In the genomic region with DNA sequence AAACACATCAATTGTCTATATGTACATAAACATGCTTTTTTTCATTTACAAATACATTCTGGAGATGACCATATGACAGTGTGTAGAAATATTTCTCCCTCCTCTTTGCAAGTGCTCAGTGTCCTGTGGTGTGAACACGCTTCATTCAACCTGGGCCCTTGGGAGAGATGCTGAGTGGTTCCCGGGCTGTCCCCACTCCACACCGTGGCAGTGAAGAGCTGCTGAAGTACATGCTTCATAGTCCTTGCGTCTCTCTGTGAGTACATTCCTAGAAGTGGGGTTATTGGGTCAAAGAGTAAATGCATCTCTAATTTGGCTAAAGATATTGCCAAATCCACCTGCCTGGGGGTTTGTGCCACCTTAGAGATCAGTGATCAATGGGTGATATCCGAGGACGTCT, we compare ENCODE assay signal across 19 cellular contexts. TPM values are rescaled to one million over a fixed set of nuclear protein-coding genes. Genes with fewer than 3 reads are reported as not detected.
DNase-seq lines count a peak whose midpoint lies in the region; ATAC-seq and TF ChIP-seq lines count a peak whose summit lies in the region.
"Had no signal": no experiment of that assay in that cellular context is flagged by ENCODE, and none has a peak within 500 bp of the region (broad histone marks: within the 10 kb centered on the region; RNA-seq: fewer than 3 reads in every experiment).

No MANE protein-coding gene starts in this region.

- H3K4me1 ChIP-seq in endodermal cell (ENCODE audit: control insufficient read depth, insufficient read depth, low read length) = no peaks in the 10 kb centered on the region
- H3K4me1 ChIP-seq in HAP-1 = no peaks in the 10 kb centered on the region

- H3K27me3 ChIP-seq in endodermal cell (ENCODE audit: control insufficient read depth, insufficient read depth, low read length, poor library complexity, severe bottlenecking) = no peaks in the 10 kb centered on the region
- H3K27me3 ChIP-seq in HAP-1 (ENCODE audit: low read depth) = no peaks in the 10 kb centered on the region

- H3K36me3 ChIP-seq in endodermal cell (ENCODE audit: control insufficient read depth, insufficient read depth, low read length) = no peaks in the 10 kb centered on the region
- no peaks in the 10 kb centered on the region for H3K36me3 ChIP-seq in HAP-1 (replicated peaks)

- H3K4me1 Mint-ChIP-seq in activated naive CD4-positive, alpha-beta T cell treated with anti-CD3 and anti-CD28 coated beads, Interleukin-2, amount 50 U/mL, for 24 hours = peaks cover 24% of the 10 kb centered on the region
- H3K4me1 Mint-ChIP-seq in endodermal cell = no peaks in the 10 kb centered on the region

- H3K9ac ChIP-seq in endodermal cell (ENCODE audit: extremely low read depth, low read length, poor library complexity, severe bottlenecking) = no peak overlapping the region

- peaks cover 5% of the 10 kb centered on the region for H3K36me3 Mint-ChIP-seq in activated naive CD4-positive, alpha-beta T cell treated with anti-CD3 and anti-CD28 coated beads, Interleukin-2, amount 50 U/mL, for 24 hours
- peaks cover 0 to 14% of the 10 kb centered on the region in 2 donors for H3K36me3 Mint-ChIP-seq in activated naive CD4-positive, alpha-beta T cell treated with anti-CD3 and anti-CD28 coated beads, Interleukin-2, amount 50 U/mL, for 72 hours
- peaks cover 2% of the 10 kb centered on the region for H3K36me3 Mint-ChIP-seq in endodermal cell (ENCODE audit: low read depth)

- TF ChIP-seq CTCF in endodermal cell (conservative IDR thresholded peaks at IDR 0.05) = no peak

- H3K27ac ChIP-seq in endodermal cell (ENCODE audit: low read depth, low read length) = no peak overlapping the region

- no peak for ATAC-seq in activated naive CD4-positive, alpha-beta T cell treated with anti-CD3 and anti-CD28 coated beads, Interleukin-2, amount 50 U/mL, for 72 hours
- ATAC-seq: Panc1 had no signal

- no peak overlapping the region for H3K4me3 ChIP-seq in endodermal cell (ENCODE audit: low read length)
- H3K4me3 ChIP-seq in HAP-1 = no peak overlapping the region

- no peak overlapping the region for H3K4me3 Mint-ChIP-seq in activated naive CD4-positive, alpha-beta T cell treated with anti-CD3 and anti-CD28 coated beads, Interleukin-2, amount 50 U/mL, for 24 hours
- H3K4me3 Mint-ChIP-seq in endodermal cell = no peak overlapping the region
- H3K4me3 Mint-ChIP-seq: CD4-positive, alpha-beta T cell had no signal

- no peak for DNase-seq in activated naive CD4-positive, alpha-beta T cell treated with anti-CD3 and anti-CD28 coated beads, Interleukin-2, amount 50 U/mL, for 72 hours (ENCODE audit: low spot score in 2 of 2)
- peak; percentile 0 for DNase-seq in NCI-H187 treated with DMSO at 0.1 percent for 48 hours (lab: John Stamatoyannopoulos, UW)
- peak; percentile 1 for DNase-seq in endodermal cell
- peak; percentile 25 for DNase-seq in posterior vena cava (ENCODE audit: low spot score)
- no peak for DNase-seq in NCI-H2029 (lab: John Stamatoyannopoulos, UW)
- no peak for DNase-seq in C1 segment of cervical spinal cord (lab: John Stamatoyannopoulos, UW)
- no peak for DNase-seq in HAP-1 (ENCODE audit: low spot score in 2 of 2)
- DNase-seq: Calu3, NCI-H1048, NCI-H1436 treated with DMSO at 0.1 percent for 48 hours, NCI-H2081 treated with DMSO at 0.1 percent for 48 hours, NCI-H2227 treated with DMSO at 0.1 percent for 48 hours, NCI-H524, SHP77 had no signal

- peaks cover 37% of the 10 kb centered on the region for H3K9me3 ChIP-seq in endodermal cell (ENCODE audit: control insufficient read depth, low read length)
- no peaks in the 10 kb centered on the region for H3K9me3 ChIP-seq in HAP-1

- H3K9me3 Mint-ChIP-seq in activated naive CD4-positive, alpha-beta T cell treated with anti-CD3 and anti-CD28 coated beads, Interleukin-2, amount 50 U/mL, for 24 hours = no peaks in the 10 kb centered on the region
- peaks cover 4 to 12% of the 10 kb centered on the region in 2 donors for H3K9me3 Mint-ChIP-seq in activated naive CD4-positive, alpha-beta T cell treated with anti-CD3 and anti-CD28 coated beads, Interleukin-2, amount 50 U/mL, for 72 hours
- peaks cover 39% of the 10 kb centered on the region for H3K9me3 Mint-ChIP-seq in endodermal cell
- H3K9me3 Mint-ChIP-seq: CD4-positive, alpha-beta T cell had no signal

- in situ Hi-C loops in HAP-1 (cut with MboI; ENCODE audit: low sequenced_read_pairs) = no loop called here

- peak overlapping the region; percentile 35 for H3K27ac Mint-ChIP-seq in activated naive CD4-positive, alpha-beta T cell treated with anti-CD3 and anti-CD28 coated beads, Interleukin-2, amount 50 U/mL, for 24 hours
- no peak overlapping the region for H3K27ac Mint-ChIP-seq in activated naive CD4-positive, alpha-beta T cell treated with anti-CD3 and anti-CD28 coated beads, Interleukin-2, amount 50 U/mL, for 72 hours
- no peak overlapping the region for H3K27ac Mint-ChIP-seq in endodermal cell
- H3K27ac Mint-ChIP-seq: CD4-positive, alpha-beta T cell had no signal

- H3K27me3 Mint-ChIP-seq in activated naive CD4-positive, alpha-beta T cell treated with anti-CD3 and anti-CD28 coated beads, Interleukin-2, amount 50 U/mL, for 24 hours = no peaks in the 10 kb centered on the region
- peaks cover 3% of the 10 kb centered on the region for H3K27me3 Mint-ChIP-seq in endodermal cell (ENCODE audit: insufficient read depth)
- H3K27me3 Mint-ChIP-seq: CD4-positive, alpha-beta T cell had no signal

- intact Hi-C loops in posterior vena cava (cut with DNase I) = no loop called here

- WGBS in endodermal cell (ENCODE audit: insufficient coverage in 1 of 2, insufficient read length in 1 of 2), 2 experiments = 80 to 89% methylated on average over 5 to 6 of the region's 6 CpGs

RNA-seq across cellular contexts. Expression of gene GPR35, which starts 6.5 kb away (rescaled TPM):
- 1 to 10 TPM; 1.5 to 7.9 TPM for total RNA-seq in activated naive CD4-positive, alpha-beta T cell treated with anti-CD3 and anti-CD28 coated beads, Interleukin-2, amount 50 U/mL, for 72 hours
- under 1 TPM; 0.55 to 0.71 TPM for total RNA-seq in endodermal cell
- 0.82 TPM for polyA plus RNA-seq in endodermal cell (2013, experiment 1 of 2)
- 0.75 TPM for polyA plus RNA-seq in endodermal cell (2013, experiment 2 of 2)
- 1 to 10 TPM; 1.2 to 1.8 TPM for total RNA-seq in posterior vena cava
- total RNA-seq: G401, H7 had no signal

RNA-seq across cellular contexts. Expression of gene CAPN10, which starts 32.2 kb away (rescaled TPM):
- total RNA-seq in activated naive CD4-positive, alpha-beta T cell treated with anti-CD3 and anti-CD28 coated beads, Interleukin-2, amount 50 U/mL, for 72 hours = 10 to 100 TPM; 28.9 to 39.0 TPM
- total RNA-seq in endodermal cell = 10 to 100 TPM; 58.9 to 61.9 TPM
- polyA plus RNA-seq in endodermal cell (2013, experiment 1 of 2) = 43.3 TPM
- 41.5 TPM for polyA plus RNA-seq in endodermal cell (2013, experiment 2 of 2)
- 10 to 100 TPM; 18.6 to 22.6 TPM for total RNA-seq in posterior vena cava

RNA-seq across cellular contexts. Expression of gene RNPEPL1, which starts 50.5 kb away (rescaled TPM):
- 10 to 100 TPM; 22.6 to 51.2 TPM for total RNA-seq in activated naive CD4-positive, alpha-beta T cell treated with anti-CD3 and anti-CD28 coated beads, Interleukin-2, amount 50 U/mL, for 72 hours
- total RNA-seq in endodermal cell (10 to 100 TPM; 38.4 to 52.4 TPM), posterior vena cava (10 to 100 TPM; 47.1 to 49.3 TPM)
- 18.2 TPM for polyA plus RNA-seq in endodermal cell (2013, experiment 1 of 2)
- polyA plus RNA-seq in endodermal cell (2013, experiment 2 of 2) = 18.1 TPM

RNA-seq across cellular contexts. Expression of gene DUSP28, which starts 58.6 kb away (rescaled TPM):
- total RNA-seq in activated naive CD4-positive, alpha-beta T cell treated with anti-CD3 and anti-CD28 coated beads, Interleukin-2, amount 50 U/mL, for 72 hours = 1 to 10 TPM; 3.8 to 5.4 TPM
- total RNA-seq in endodermal cell (1 to 10 TPM; 1.4 to 2.8 TPM), posterior vena cava (1 to 10 TPM; 2.0 to 2.3 TPM)
- 8.9 TPM for polyA plus RNA-seq in endodermal cell (2013, experiment 1 of 2)
- 6.1 TPM for polyA plus RNA-seq in endodermal cell (2013, experiment 2 of 2)

Comparison
In these comparisons a context has a peak if more than half of its experiments do, and no peak if none do; other contexts are left out.
1. DNase-seq: peak in NCI-H187 treated with DMSO at 0.1 percent for 48 hours (single experiment), endodermal cell (single experiment) and posterior vena cava (single experiment); none in activated naive CD4-positive, alpha-beta T cell treated with anti-CD3 and anti-CD28 coated beads, Interleukin-2, amount 50 U/mL, for 72 hours (0 of 2), NCI-H2029 (single experiment), C1 segment of cervical spinal cord (0 of 14) and HAP-1 (0 of 2).